ENCODE assay signal across 18 cellular contexts in genomic region chr3:116057403-116058006, GRCh38.
DNase-seq lines count a peak whose midpoint lies in the region; ATAC-seq and TF ChIP-seq lines count a peak whose summit lies in the region.
"Had no signal": no experiment of that assay in that cellular context is flagged by ENCODE, and none has a peak within 500 bp of the region (broad histone marks: within the 10 kb centered on the region; RNA-seq: fewer than 3 reads in every experiment).

No MANE protein-coding gene starts in this region.

- H2AFZ ChIP-seq in mesenchymal stem cell (ENCODE audit: low read depth, low read length) (no peak overlapping the region), PC-9 (no peak overlapping the region)

- intact Hi-C loops in activated CD4-positive, alpha-beta T cell treated with anti-CD3 and anti-CD28 coated beads for 36 hours (cut with DNase I, micrococcal nuclease) = no loop called here
- intact Hi-C loops in PC-9 (cut with micrococcal nuclease; ENCODE audit: unreplicated experiment) = loop anchor here (5.0 kb wide), 1 partner anchor 70 kb away; no protein-coding TSS in a partner anchor

- peaks cover 3% of the 10 kb centered on the region for H3K79me1 ChIP-seq in mesenchymal stem cell (replicated peaks; ENCODE audit: low read length, poor library complexity, severe bottlenecking)

- H3K79me2 ChIP-seq in PC-9 (ENCODE audit: low read depth) = no peaks in the 10 kb centered on the region

- H3K27me3 ChIP-seq in mesenchymal stem cell (ENCODE audit: control insufficient read depth in 1 of 2, insufficient read depth in 1 of 2, low read length in 2 of 2) (no peaks in the 10 kb centered on the region), PC-9 (ENCODE audit: insufficient read depth, low read depth) (no peaks in the 10 kb centered on the region), WERI-Rb-1 (ENCODE audit: insufficient read depth, low read depth, severe bottlenecking) (peaks cover 13% of the 10 kb centered on the region)
- H3K27me3 ChIP-seq: BLaER1 had no signal

- no peak overlapping the region for H3K23ac ChIP-seq in mesenchymal stem cell (ENCODE audit: low read length in 2 of 2)

- no peak overlapping the region for H2BK12ac ChIP-seq in mesenchymal stem cell (ENCODE audit: low read length in 2 of 2)

- H3K9me2 ChIP-seq in PC-9 (ENCODE audit: insufficient read depth) = no peaks in the 10 kb centered on the region; the same call in 1 of the 2 replicates

- DNase-seq in astrocyte of the hippocampus (ENCODE audit: low read depth, low spot score) (peak; percentile 20), mesenchymal stem cell (no peak), PC-9 (no peak), AG08396 (ENCODE audit: low spot score) (no peak), WERI-Rb-1 (no peak)
- DNase-seq in activated CD4-positive, alpha-beta T cell treated with anti-CD3 and anti-CD28 coated beads for 36 hours = no peak
- DNase-seq: activated gamma-delta T cell; DMS 273 treated with DMSO at 0.1 percent for 48 hours; naive thymus-derived CD8-positive, alpha-beta T cell; NCI-H1417; NK-92 treated with Interleukin-12 subunit alpha and Interleukin-12 subunit beta, amount 100 ng/mL, for 24 hours; posterior cingulate gyrus; T-helper 17 cell had no signal

- peaks cover 3% of the 10 kb centered on the region for H3K27me3 Mint-ChIP-seq in activated CD4-positive, alpha-beta T cell treated with anti-CD3 and anti-CD28 coated beads for 36 hours
- H3K27me3 Mint-ChIP-seq: T-helper 17 cell, type B pancreatic cell had no signal

- no peak overlapping the region for H3K14ac ChIP-seq in mesenchymal stem cell (ENCODE audit: low read length in 2 of 2)

- no peak overlapping the region for H2BK5ac ChIP-seq in mesenchymal stem cell (ENCODE audit: low read depth, low read length, poor library complexity, severe bottlenecking)

- H3K9ac ChIP-seq in mesenchymal stem cell (ENCODE audit: low read length) = no peak overlapping the region
- H3K9ac ChIP-seq: BLaER1 had no signal

- peaks cover 1% of the 10 kb centered on the region for H3K4me1 ChIP-seq in mesenchymal stem cell (ENCODE audit: control insufficient read depth, insufficient read depth, low read depth, low read length)
- peaks cover 12% of the 10 kb centered on the region for H3K4me1 ChIP-seq in PC-9 (replicated peaks; ENCODE audit: insufficient read depth)
- H3K4me1 ChIP-seq: BLaER1 had no signal

- H2BK15ac ChIP-seq in mesenchymal stem cell (ENCODE audit: low read depth, poor library complexity, severe bottlenecking) = no peak overlapping the region

- H3K4me3 ChIP-seq in mesenchymal stem cell (ENCODE audit: insufficient read depth in 1 of 2, low read depth in 1 of 2, low read length in 2 of 2) = no peak overlapping the region
- no peak overlapping the region for H3K4me3 ChIP-seq in PC-9
- no peak overlapping the region for H3K4me3 ChIP-seq in WERI-Rb-1 (ENCODE audit: low read depth, low read length)
- H3K4me3 ChIP-seq: BLaER1, lung had no signal

- no peaks in the 10 kb centered on the region for H3K36me3 ChIP-seq in mesenchymal stem cell (ENCODE audit: control insufficient read depth in 1 of 2, insufficient read depth in 2 of 2, low read depth in 1 of 2, low read length in 2 of 2)
- H3K36me3 ChIP-seq in PC-9 (ENCODE audit: low read depth) = no peaks in the 10 kb centered on the region
- no peaks in the 10 kb centered on the region for H3K36me3 ChIP-seq in WERI-Rb-1
- H3K36me3 ChIP-seq: BLaER1 had no signal

- BruUV-seq in PC-9 (replicated peaks; lab: Mats Ljungman, UMichigan) = no TSS peak

- ATAC-seq in GM18861 (IDR thresholded peaks at IDR 0.05; ENCODE audit: unreplicated experiment) (peak; percentile 37), HG02852 (IDR thresholded peaks at IDR 0.05; ENCODE audit: unreplicated experiment) (peak; percentile 39)
- ATAC-seq in activated CD4-positive, alpha-beta T cell treated with anti-CD3 and anti-CD28 coated beads for 36 hours = no peak
- ATAC-seq: naive thymus-derived CD8-positive, alpha-beta T cell; T-helper 17 cell had no signal

- H3K27ac Mint-ChIP-seq in activated CD4-positive, alpha-beta T cell treated with anti-CD3 and anti-CD28 coated beads for 36 hours = no peak overlapping the region
- H3K27ac Mint-ChIP-seq: naive thymus-derived CD8-positive, alpha-beta T cell; T-helper 17 cell; type B pancreatic cell had no signal

- H3F3A ChIP-seq in PC-9 (ENCODE audit: insufficient read depth, low read depth) = peaks cover 9% of the 10 kb centered on the region

- no peak overlapping the region for H4K8ac ChIP-seq in mesenchymal stem cell (ENCODE audit: low read length)

- no peak overlapping the region for H2BK120ac ChIP-seq in mesenchymal stem cell (ENCODE audit: low read depth, low read length)

- H3K18ac ChIP-seq in mesenchymal stem cell (ENCODE audit: low read depth in 1 of 2, low read length in 2 of 2) = no peak overlapping the region

- H3K9me3 Mint-ChIP-seq in activated CD4-positive, alpha-beta T cell treated with anti-CD3 and anti-CD28 coated beads for 36 hours (ENCODE audit: low read depth) = peaks cover 3% of the 10 kb centered on the region

- WGBS in mesenchymal stem cell = 98% methylated on average over 1 of the region's 1 CpG

- peak overlapping the region; percentile 76 for H3K27ac ChIP-seq in mesenchymal stem cell (ENCODE audit: low read length, poor library complexity, severe bottlenecking)
- H3K27ac ChIP-seq in PC-9 = no peak overlapping the region
- no peak overlapping the region for H3K27ac ChIP-seq in WERI-Rb-1
- H3K27ac ChIP-seq: BLaER1 had no signal

- TF ChIP-seq CTCF in PC-9 (conservative IDR thresholded peaks at IDR 0.05) = no peak
- no peak for TF ChIP-seq CTCF in WERI-Rb-1 (IDR thresholded peaks at IDR 0.05; ENCODE audit: low read depth, low read length)

- H3K4me2 ChIP-seq in mesenchymal stem cell (ENCODE audit: low read length, poor library complexity, severe bottlenecking) = no peak overlapping the region
- no peak overlapping the region for H3K4me2 ChIP-seq in PC-9
- H3K4me2 ChIP-seq: BLaER1 had no signal

- H3K9me3 ChIP-seq in mesenchymal stem cell (ENCODE audit: control insufficient read depth, low read length) = no peaks in the 10 kb centered on the region
- H3K9me3 ChIP-seq in PC-9 (ENCODE audit: insufficient read depth, low read depth) = no peaks in the 10 kb centered on the region
- H3K9me3 ChIP-seq in WERI-Rb-1 (ENCODE audit: severe bottlenecking) = no peaks in the 10 kb centered on the region
- H3K9me3 ChIP-seq: BLaER1 had no signal

- H3K4ac ChIP-seq in mesenchymal stem cell (ENCODE audit: low read depth in 1 of 2, low read length in 2 of 2) = no peak overlapping the region

- no peak overlapping the region for H2AK5ac ChIP-seq in mesenchymal stem cell (ENCODE audit: low read length, severe bottlenecking)

- H4K20me1 ChIP-seq in PC-9 (ENCODE audit: insufficient read depth) = no peaks in the 10 kb centered on the region
- H4K20me1 ChIP-seq: BLaER1 had no signal

- H3K36me3 Mint-ChIP-seq in activated CD4-positive, alpha-beta T cell treated with anti-CD3 and anti-CD28 coated beads for 36 hours (ENCODE audit: low read depth) = no peaks in the 10 kb centered on the region
- H3K36me3 Mint-ChIP-seq: naive thymus-derived CD8-positive, alpha-beta T cell had no signal

- no peak overlapping the region for H4K91ac ChIP-seq in mesenchymal stem cell (ENCODE audit: low read length)

- POLR2A ChIA-PET in activated CD4-positive, alpha-beta T cell treated with anti-CD3 and anti-CD28 coated beads for 36 hours (lab: Charles Lee) = no interaction called here
- POLR2A ChIA-PET in PC-9 (lab: Charles Lee; ENCODE audit: unreplicated experiment) = no interaction called here

- H3K4me3 Mint-ChIP-seq in activated CD4-positive, alpha-beta T cell treated with anti-CD3 and anti-CD28 coated beads for 36 hours = no peak overlapping the region
- H3K4me3 Mint-ChIP-seq: naive thymus-derived CD8-positive, alpha-beta T cell; T-helper 17 cell; type B pancreatic cell had no signal

- CTCF ChIA-PET in activated CD4-positive, alpha-beta T cell treated with anti-CD3 and anti-CD28 coated beads for 36 hours (lab: Charles Lee) = no interaction called here
- CTCF ChIA-PET in PC-9 (lab: Charles Lee) = no interaction called here

- no peaks in the 10 kb centered on the region for H3K4me1 Mint-ChIP-seq in activated CD4-positive, alpha-beta T cell treated with anti-CD3 and anti-CD28 coated beads for 36 hours
- H3K4me1 Mint-ChIP-seq: naive thymus-derived CD8-positive, alpha-beta T cell; T-helper 17 cell had no signal
